In genomic region chr7:57542331-57542730, GRCh38 we compare ENCODE assay signal across 1 cellular context.
DNase-seq lines count a peak whose midpoint lies in the region.

No MANE protein-coding gene starts in this region.

- peak; percentile 35 for DNase-seq in putamen (ENCODE audit: low spot score)
